In the genomic region with DNA sequence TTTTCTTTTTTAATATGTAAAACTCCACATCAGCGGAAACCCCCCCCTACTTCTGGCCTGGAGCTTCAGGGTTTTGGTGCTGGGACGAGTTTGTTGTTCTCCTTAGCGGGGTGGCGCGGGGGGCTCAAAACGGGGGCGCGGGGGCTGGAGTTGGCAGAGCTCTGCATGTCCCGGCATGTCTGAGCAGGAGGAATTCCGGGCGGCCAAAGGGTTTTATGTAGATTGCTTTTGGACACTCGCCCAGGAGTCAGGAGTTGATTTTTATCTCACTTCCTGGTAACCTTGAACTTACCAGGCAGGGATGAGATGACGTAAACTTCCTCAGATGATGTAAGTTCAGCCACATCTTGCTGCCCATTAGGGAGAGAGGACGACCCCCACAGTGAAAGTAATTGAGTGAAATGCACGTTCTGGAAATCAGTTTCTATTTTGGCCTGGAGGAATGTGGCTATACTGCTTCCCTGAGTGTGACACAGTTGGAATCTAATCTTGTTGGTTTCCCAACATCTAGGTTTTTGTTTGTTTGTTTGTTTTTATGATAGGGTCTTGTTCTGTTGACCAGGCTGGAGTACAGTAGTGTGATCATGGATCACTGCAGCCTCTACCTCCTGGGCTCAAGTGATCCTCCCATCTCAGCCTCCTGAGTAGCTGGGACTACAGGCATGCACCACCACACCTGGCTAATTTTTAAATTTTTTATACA, we compare ENCODE assay signal across 8 cellular contexts. TPM values are rescaled to one million over a fixed set of nuclear protein-coding genes. Genes with fewer than 3 reads are reported as not detected.
A peak's percentile ranks its signal among the peaks of the same experiment; 100 is the strongest.
DNase-seq lines count a peak whose midpoint lies in the region; ATAC-seq, FAIRE-seq and TF ChIP-seq lines count a peak whose summit lies in the region.

No MANE protein-coding gene starts in this region.

- H3K4me3 ChIP-seq in ovary = no peak overlapping the region

- H3K27me3 ChIP-seq in foreskin keratinocyte (no peaks in the 10 kb centered on the region), ovary (no peaks in the 10 kb centered on the region)

- peak; percentile 86 for FAIRE-seq in TTC549 (lab: Jason Lieb, UNC)

- TF ChIP-seq CTCF in foreskin keratinocyte (conservative IDR thresholded peaks at IDR 0.05) (no peak), ovary (IDR thresholded peaks at IDR 0.05) (no peak)

- ATAC-seq in foreskin keratinocyte = peak; percentile 52
- ATAC-seq in HG02852 (IDR thresholded peaks at IDR 0.05; ENCODE audit: unreplicated experiment) = no peak
- no peak for ATAC-seq in GM21423 (IDR thresholded peaks at IDR 0.05; ENCODE audit: unreplicated experiment)
- ATAC-seq in GM18868 (IDR thresholded peaks at IDR 0.05; ENCODE audit: unreplicated experiment) = no peak

- H3K27ac ChIP-seq in foreskin keratinocyte (peak overlapping the region; percentile 42), ovary (peak overlapping the region; percentile 26 to 95)

- no peak for TF ChIP-seq POLR2A in ovary (IDR thresholded peaks at IDR 0.05)

- H3K36me3 ChIP-seq in ovary = no peaks in the 10 kb centered on the region

- WGBS in ovary, 3 donors = 3 to 6% (median 3%) methylated on average over 15 of the region's 15 CpGs

- peak; percentile 80 for DNase-seq in DMS53 treated with DMSO at 0.1 percent for 48 hours (lab: John Stamatoyannopoulos, UW; ENCODE audit: unreplicated experiment)
- peak; percentile 96 for DNase-seq in MV-4-11 (lab: John Stamatoyannopoulos, UW)
- peak; percentile 83 to 90 for DNase-seq in foreskin keratinocyte
- DNase-seq in ovary = peak; percentile 76 to 87 (median 81)

- intact Hi-C loops in ovary (cut with DNase I) = no loop called here

- H3K4me1 ChIP-seq in foreskin keratinocyte = peaks cover 12% of the 10 kb centered on the region
- H3K4me1 ChIP-seq in ovary (ENCODE audit: insufficient read depth) = peaks cover 6% of the 10 kb centered on the region

- no peak for TF ChIP-seq EP300 in ovary (IDR thresholded peaks at IDR 0.05)

- no peaks in the 10 kb centered on the region for H3K9me3 ChIP-seq in ovary

RNA-seq across cellular contexts. Expression of a gene that starts 21.0 kb away (rescaled TPM):
- total RNA-seq in foreskin keratinocyte (0.34 and 0.67 TPM in 2 replicates), ovary (10 to 100 TPM in 2 of 7 donors, 1 to 10 TPM in 5; 1.5 to 20.9 (median 3.7) TPM)
- polyA plus RNA-seq in foreskin keratinocyte (0.48 and 0.57 TPM in 2 replicates), ovary (1 to 10 TPM in 1 of 2 donors, under 1 TPM in 1; 0.67 to 2.7 TPM)

RNA-seq across cellular contexts. Expression of a gene that starts 24.6 kb away (rescaled TPM):
- total RNA-seq in foreskin keratinocyte (4.5 and 6.4 TPM in 2 replicates), ovary (10 to 100 TPM in 6 of 7 donors, 1 to 10 TPM in 1; 9.3 to 64.5 (median 50.3) TPM)
- polyA plus RNA-seq in foreskin keratinocyte (2.9 and 4.2 TPM in 2 replicates), ovary (10 to 100 TPM; 13.8 to 16.9 TPM)

RNA-seq across cellular contexts. Expression of a gene that starts 32.4 kb away (rescaled TPM):
- total RNA-seq in foreskin keratinocyte = not detected in 2 replicates
- polyA plus RNA-seq in foreskin keratinocyte = not detected in 2 replicates
- 1 to 10 TPM; 1.8 to 9.2 (median 2.4) TPM for total RNA-seq in ovary
- 1 to 10 TPM; 1.4 to 3.2 TPM for polyA plus RNA-seq in ovary

RNA-seq across cellular contexts. Expression of a gene that starts 42.1 kb away (rescaled TPM):
- total RNA-seq in foreskin keratinocyte = 234 and 242 TPM in 2 replicates
- polyA plus RNA-seq in foreskin keratinocyte = 365 and 374 TPM in 2 replicates
- total RNA-seq in ovary = 100 to 1,000 TPM in 1 of 7 donors, 10 to 100 TPM in 6; 45.0 to 121 (median 77.3) TPM
- 10 to 100 TPM; 38.3 to 66.0 TPM for polyA plus RNA-seq in ovary

RNA-seq across cellular contexts. Expression of a gene that starts 54.2 kb away (rescaled TPM):
- total RNA-seq in foreskin keratinocyte = 46.3 and 48.7 TPM in 2 replicates
- 54.0 and 65.3 TPM in 2 replicates for polyA plus RNA-seq in foreskin keratinocyte
- 100 to 1,000 TPM in 2 of 7 donors, 10 to 100 TPM in 5; 58.9 to 124 (median 88.3) TPM for total RNA-seq in ovary
- 10 to 100 TPM in 1 of 2 donors, 1 to 10 TPM in 1; 4.6 to 90.3 TPM for polyA plus RNA-seq in ovary
